8 cellular contexts compared by ENCODE assay signal in the genomic region with DNA sequence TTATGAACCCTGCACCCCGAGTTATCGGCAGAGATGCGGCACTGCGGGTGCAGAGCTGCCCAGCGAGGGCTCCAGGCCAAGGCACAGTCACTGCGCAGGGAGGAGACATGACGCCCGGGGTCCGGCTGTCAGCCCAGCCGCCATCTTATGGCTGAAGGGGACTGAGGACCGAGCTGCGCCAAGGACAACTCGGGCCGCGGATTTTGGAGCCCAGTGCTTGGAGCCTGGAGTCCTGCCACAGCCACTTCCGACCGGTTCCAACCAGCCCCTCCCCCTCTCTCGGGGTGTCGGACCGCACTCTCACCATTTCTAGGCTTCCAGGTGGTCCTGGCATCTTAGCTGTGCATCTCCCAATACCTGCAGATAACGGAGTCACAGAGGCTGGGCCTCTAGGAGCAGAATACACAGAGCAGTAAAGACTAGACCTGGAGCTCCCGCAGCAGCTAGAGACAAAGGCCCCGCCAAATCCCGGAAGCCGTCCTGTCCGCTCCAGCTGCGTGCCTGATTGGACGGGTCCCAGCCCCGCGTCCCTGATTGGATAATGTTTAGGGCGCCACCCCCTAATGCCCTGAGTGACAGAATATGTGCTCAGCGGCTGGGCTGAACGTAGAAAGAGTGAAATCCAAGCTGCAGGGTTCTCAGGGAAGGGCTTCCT. TPM values are rescaled to one million over a fixed set of nuclear protein-coding genes. Genes with fewer than 3 reads are reported as not detected.
DNase-seq lines count a peak whose midpoint lies in the region; ATAC-seq, FAIRE-seq and TF ChIP-seq lines count a peak whose summit lies in the region.

Gene ZNF680, minus strand, starts transcription at position 451 of the 655 bp plus-strand sequence. Its CDS starts 117 bp downstream, at position 334.

- peaks cover 43% of the 10 kb centered on the region for H3K4me1 Mint-ChIP-seq in central memory CD8-positive, alpha-beta T cell

- H4K20me1 ChIP-seq in keratinocyte (ENCODE audit: control insufficient read depth, extremely low read depth, insufficient read depth, low read length) = no peaks in the 10 kb centered on the region

- H3K36me3 ChIP-seq in keratinocyte (ENCODE audit: control insufficient read depth in 2 of 2, extremely low read depth in 1 of 2, insufficient read depth in 2 of 2, low read length in 2 of 2) = no peaks in the 10 kb centered on the region

- ATAC-seq in GM18870 (IDR thresholded peaks at IDR 0.05; ENCODE audit: unreplicated experiment) = peak; percentile 99
- ATAC-seq in HG03108 (IDR thresholded peaks at IDR 0.05; ENCODE audit: unreplicated experiment) = peak; percentile 99
- ATAC-seq in central memory CD8-positive, alpha-beta T cell (replicated peaks; ENCODE audit: extremely low read depth, poor library complexity, severe bottlenecking) = peak; percentile 98

- dilution Hi-C loops in keratinocyte (cut with MboI; ENCODE audit: extremely low pct_ligation_motif_present, low sequenced_read_pairs) = no loop called here

- CTCF ChIA-PET in AG04450 (lab: Charles Lee) = no interaction called here

- H3K4me3 ChIP-seq in AG04450 (ENCODE audit: low read depth, low read length) = peak within 1 kb of the TSS; percentile 94
- peak within 1 kb of the TSS; percentile 60 to 98 (median 93) for H3K4me3 ChIP-seq in keratinocyte (ENCODE audit: control insufficient read depth in 2 of 3, extremely low read depth in 1 of 3, insufficient read depth in 2 of 3, low read depth in 1 of 3, low read length in 3 of 3)

- peaks cover 11% of the 10 kb centered on the region for H3K36me3 Mint-ChIP-seq in central memory CD8-positive, alpha-beta T cell (ENCODE audit: insufficient read depth)

- H3K4me2 ChIP-seq in keratinocyte (ENCODE audit: control insufficient read depth, extremely low read depth, insufficient read depth, low read depth, low read length) = peak within 1 kb of the TSS; percentile 83

- H3K27me3 ChIP-seq in AG04450 (ENCODE audit: control insufficient read depth, insufficient read depth, low read length) = no peaks in the 10 kb centered on the region
- no peaks in the 10 kb centered on the region for H3K27me3 ChIP-seq in keratinocyte (ENCODE audit: control insufficient read depth, extremely low read depth, insufficient read depth, low read length)

- peak within 1 kb of the TSS; percentile 100 for H3K4me3 Mint-ChIP-seq in central memory CD8-positive, alpha-beta T cell

- H3K27ac ChIP-seq in AG04450 (ENCODE audit: low read depth, low read length) (peak within 1 kb of the TSS; percentile 87), keratinocyte (ENCODE audit: control insufficient read depth, insufficient read depth, low read length) (peak within 1 kb of the TSS; percentile 81)

- H3K4me1 ChIP-seq in keratinocyte (ENCODE audit: control insufficient read depth, extremely low read depth, insufficient read depth, low read length) = peaks cover 3% of the 10 kb centered on the region

- H3K9me3 ChIP-seq in AG04450 (ENCODE audit: control insufficient read depth, insufficient read depth, low read length) = no peaks in the 10 kb centered on the region; the same call in none of the 2 replicates
- H3K9me3 ChIP-seq in keratinocyte (ENCODE audit: control insufficient read depth, low read depth, low read length) = no peaks in the 10 kb centered on the region

- peak; percentile 36 for FAIRE-seq in keratinocyte (lab: Jason Lieb, UNC)

- no peaks in the 10 kb centered on the region for H3K9me3 Mint-ChIP-seq in central memory CD8-positive, alpha-beta T cell

- H3K9ac ChIP-seq in keratinocyte (ENCODE audit: control insufficient read depth, extremely low read depth, insufficient read depth, low read length) = peak within 1 kb of the TSS; percentile 92

- peaks cover 31% of the 10 kb centered on the region for H3K79me2 ChIP-seq in keratinocyte (ENCODE audit: control insufficient read depth, insufficient read depth, low read length)

- DNase-seq in AG04450 (ENCODE audit: low read depth, low spot score) (peak; percentile 78), NCI-H2196 (lab: John Stamatoyannopoulos, UW; ENCODE audit: unreplicated experiment) (peak; percentile 93), keratinocyte (ENCODE audit: low read depth, low spot score) (peak; percentile 65)
- DNase-seq in activated CD4-positive, CD25-positive, alpha-beta regulatory T cell treated with anti-CD3 and anti-CD28 coated beads, Interleukin-2, amount 50 U/mL, for 16 hours (ENCODE audit: low read depth, low spot score) = peak; percentile 78
- peak; percentile 81 to 83 for DNase-seq in central memory CD8-positive, alpha-beta T cell (ENCODE audit: low spot score in 2 of 2)
- peak; percentile 91 for DNase-seq in stimulated activated CD4-positive, alpha-beta T cell treated with anti-CD3 and anti-CD28 coated beads, Interleukin-15, amount 100 ng/mL, for 24 hours

- peak within 1 kb of the TSS; percentile 100 for H2AFZ ChIP-seq in keratinocyte (ENCODE audit: control insufficient read depth, low read length)

- H3K9me1 ChIP-seq in keratinocyte (ENCODE audit: control insufficient read depth, extremely low read depth, insufficient read depth, low read length) = no peaks in the 10 kb centered on the region

- TF ChIP-seq CTCF in AG04450 (IDR thresholded peaks at IDR 0.05; ENCODE audit: low read depth, low read length) = no peak
- TF ChIP-seq CTCF in keratinocyte (optimal IDR thresholded peaks at IDR 0.05 in 1 of 3, IDR thresholded peaks at IDR 0.05 in 1 of 3, conservative IDR thresholded peaks at IDR 0.05 in 1 of 3; ENCODE audit: extremely low read depth in 1 of 3, insufficient read depth in 2 of 3, low read length in 3 of 3) = no peak

- peak within 1 kb of the TSS; percentile 97 for H3K27ac Mint-ChIP-seq in central memory CD8-positive, alpha-beta T cell (ENCODE audit: low read depth)

- POLR2A ChIA-PET in AG04450 (lab: Yijun Ruan, JAX) = interaction anchor here (0.9 to 1.4 kb wide), 3 partner anchors 14 to 444 kb away, joined by 3 to 4 read pairs (median 3); partner anchors contain the start of genes ERV3-1 and ZNF107

- H3K27me3 Mint-ChIP-seq in central memory CD8-positive, alpha-beta T cell = no peaks in the 10 kb centered on the region

RNA-seq across cellular contexts. Expression of gene ZNF680, which starts in this region (rescaled TPM):
- 1.8 and 2.9 TPM in 2 replicates for polyA plus RNA-seq in AG04450 (2011; rRNA removed)
- 2.9 and 4.8 TPM in 2 replicates for polyA minus RNA-seq in AG04450 (2011; rRNA and poly(A)+ RNA removed)
- polyA plus RNA-seq in keratinocyte = 1.9 to 4.5 TPM (median 2.6 TPM) in 3 replicates
- 2.8 TPM for polyA plus RNA-seq in keratinocyte (2011; ENCODE audit: low read depth)
- polyA plus RNA-seq in keratinocyte (2011; cell fraction: cytosol; rRNA removed) = 0.92 and 1.7 TPM in 2 replicates
- polyA plus RNA-seq in keratinocyte (2011; cell fraction: nucleus; rRNA removed) = 4.7 and 7.1 TPM in 2 replicates
- polyA plus RNA-seq in keratinocyte (2012; ENCODE audit: low replicate concordance) = 2.9 and 4.0 TPM in 2 replicates
- 1.0 to 6.4 TPM (median 2.7 TPM) in 3 replicates for polyA minus RNA-seq in keratinocyte
- 2.5 TPM for polyA minus RNA-seq in keratinocyte (2011; cell fraction: cytosol; rRNA and poly(A)+ RNA removed)
- polyA minus RNA-seq in keratinocyte (2011; cell fraction: nucleus; rRNA and poly(A)+ RNA removed) = 6.0 and 12.6 TPM in 2 replicates

Comparison
In these comparisons a context has a peak if more than half of its experiments do, and no peak if none do; other contexts are left out.
1. Peak in every context shown above with its lines: DNase-seq, ATAC-seq, H3K4me3 ChIP-seq and H3K27ac ChIP-seq.